In genomic region chr2:177618270-177619253, GRCh38 we compare ENCODE assay signal across 1 cellular context.
A peak's percentile ranks its signal among the peaks of the same experiment; 100 is the strongest.
TF ChIP-seq lines count a peak whose summit lies in the region.

No MANE protein-coding gene starts in this region.

TF ChIP-seq in K562, 482 proteins besides CTCF, POLR2A, EP300 and RAD21 (continued from another document and continues in another):
- peak; percentile 92 for TF ChIP-seq ARID4B (CRISPR knock-in tag; IDR thresholded peaks at IDR 0.05)
- no peak for TF ChIP-seq ZNF253 (CRISPR knock-in tag; conservative IDR thresholded peaks at IDR 0.05)
- no peak for TF ChIP-seq GTF3C2 (IDR thresholded peaks at IDR 0.05; ENCODE audit: borderline replicate concordance, extremely low read depth, insufficient read length)
- TF ChIP-seq ZNF696 (CRISPR knock-in tag; conservative IDR thresholded peaks at IDR 0.05): no peak
- TF ChIP-seq CHD2 (IDR thresholded peaks at IDR 0.05; ENCODE audit: low read depth, low read length): peak; percentile 48
- TF ChIP-seq ZNF12 (CRISPR knock-in tag; IDR thresholded peaks at IDR 0.05): no peak; the same call in 1 of the 2 replicates
- TF ChIP-seq CTBP1 (IDR thresholded peaks at IDR 0.05; ENCODE audit: borderline replicate concordance): peak; percentile 41; the same call in 1 of the 2 replicates
- no peak for TF ChIP-seq HOMEZ (CRISPR knock-in tag; IDR thresholded peaks at IDR 0.05)
- 0 out of 2 replicates have a peak, but pooled peaks have one; percentile 45 for TF ChIP-seq XRCC5 (IDR thresholded peaks at IDR 0.05; ENCODE audit: low read depth, low read length)
- no peak for TF ChIP-seq LARP7 (IDR thresholded peaks at IDR 0.05)
- peak in 1 of 2 experiments; percentile 97 for TF ChIP-seq AFF1 (IDR thresholded peaks at IDR 0.05; ENCODE audit: low read depth in 1 of 2, partially characterized antibody in 2 of 2)
- no peak for TF ChIP-seq RBM25 (IDR thresholded peaks at IDR 0.05; ENCODE audit: low read depth, low read length, severe bottlenecking)
- no peak for TF ChIP-seq ZNF444 (CRISPR knock-in tag; IDR thresholded peaks at IDR 0.05)
- no peak for TF ChIP-seq ARID2 (IDR thresholded peaks at IDR 0.05)
- no peak for TF ChIP-seq ZNF551 (CRISPR knock-in tag; IDR thresholded peaks at IDR 0.05)
- no peak for TF ChIP-seq HMGXB4 (CRISPR knock-in tag; IDR thresholded peaks at IDR 0.05)
- TF ChIP-seq HMBOX1 (IDR thresholded peaks at IDR 0.05): no peak
- no peak for TF ChIP-seq RNF219 (CRISPR knock-in tag; IDR thresholded peaks at IDR 0.05)
- TF ChIP-seq ZNF140 (CRISPR knock-in tag; IDR thresholded peaks at IDR 0.05): no peak
- no peak for TF ChIP-seq ZBTB34 (CRISPR knock-in tag; IDR thresholded peaks at IDR 0.05)
- no peak for TF ChIP-seq CBX1 (IDR thresholded peaks at IDR 0.05; ENCODE audit: low read depth)
- TF ChIP-seq ELF4 (CRISPR knock-in tag; IDR thresholded peaks at IDR 0.05): 0 out of 2 replicates have a peak, but pooled peaks have one; percentile 46
- TF ChIP-seq NCOA6 (IDR thresholded peaks at IDR 0.05): peak; percentile 89
- TF ChIP-seq DMBX1 (CRISPR knock-in tag; IDR thresholded peaks at IDR 0.05; ENCODE audit: borderline replicate concordance): peak; percentile 65; the same call in 1 of the 2 replicates
